In genomic region chr10:102409604-102410426, GRCh38 we compare ENCODE assay signal across 9 cellular contexts. TPM values are rescaled to one million over a fixed set of nuclear protein-coding genes. Genes with fewer than 3 reads are reported as not detected.
A peak's percentile ranks its signal among the peaks of the same experiment; 100 is the strongest.
DNase-seq lines count a peak whose midpoint lies in the region; ATAC-seq, FAIRE-seq and TF ChIP-seq lines count a peak whose summit lies in the region.
"Had no signal": no experiment of that assay in that cellular context is flagged by ENCODE, and none has a peak within 500 bp of the region (broad histone marks: within the 10 kb centered on the region; RNA-seq: fewer than 3 reads in every experiment).

No MANE protein-coding gene starts in this region.

- 19 to 29% methylated on average over 9 to 23 of the region's 24 CpGs for WGBS in testis, 2 donors

- peaks cover 35% of the 10 kb centered on the region for H3K4me1 Mint-ChIP-seq in activated CD4-positive, alpha-beta T cell treated with anti-CD3 and anti-CD28 coated beads for 36 hours

- peaks cover 14% of the 10 kb centered on the region for H3K27me3 Mint-ChIP-seq in activated CD4-positive, alpha-beta T cell treated with anti-CD3 and anti-CD28 coated beads for 36 hours

- TF ChIP-seq CTCF in testis (IDR thresholded peaks at IDR 0.05), result no peak

- no peaks in the 10 kb centered on the region for H3K36me3 Mint-ChIP-seq in activated CD4-positive, alpha-beta T cell treated with anti-CD3 and anti-CD28 coated beads for 36 hours (ENCODE audit: low read depth)

- no peak for TF ChIP-seq POLR2A in testis (IDR thresholded peaks at IDR 0.05)
- no peak for TF ChIP-seq POLR2A in H54 (IDR thresholded peaks at IDR 0.05; ENCODE audit: low read depth, low read length)

- peak overlapping the region; percentile 39 to 56 for H3K4me3 ChIP-seq in testis

- peak overlapping the region; percentile 71 for H3K4me3 Mint-ChIP-seq in activated CD4-positive, alpha-beta T cell treated with anti-CD3 and anti-CD28 coated beads for 36 hours

- POLR2A ChIA-PET in activated CD4-positive, alpha-beta T cell treated with anti-CD3 and anti-CD28 coated beads for 36 hours (lab: Charles Lee), result interaction anchor here (0.5 to 2.0 kb wide), 5 partner anchors 11 to 992 kb away, joined by 3 to 11 read pairs (median 4); partner anchors contain the start of genes FBXL15 and NFKB2

- intact Hi-C loops in activated CD4-positive, alpha-beta T cell treated with anti-CD3 and anti-CD28 coated beads for 36 hours (cut with DNase I, micrococcal nuclease), result loop anchor here (1.0 to 2.0 kb wide), 7 partner anchors 10 to 92 kb away; partner anchors contain the start of genes ACTR1A (in 1 of the 2), FBXL15 (in 1 of the 2) and NFKB2 (in 1 of the 2)
- intact Hi-C loops in testis (cut with DNase I; ENCODE audit: low total_unique reads), result no loop called here

- no peaks in the 10 kb centered on the region for H3K9me3 Mint-ChIP-seq in activated CD4-positive, alpha-beta T cell treated with anti-CD3 and anti-CD28 coated beads for 36 hours (ENCODE audit: low read depth)

- ATAC-seq in activated CD4-positive, alpha-beta T cell treated with anti-CD3 and anti-CD28 coated beads for 36 hours, result no peak
- no peak for ATAC-seq in HG02678 (IDR thresholded peaks at IDR 0.05; ENCODE audit: unreplicated experiment)

- H3K27ac Mint-ChIP-seq in activated CD4-positive, alpha-beta T cell treated with anti-CD3 and anti-CD28 coated beads for 36 hours, result peak overlapping the region; percentile 73

- H3K36me3 ChIP-seq in testis (ENCODE audit: low read depth, missing control alignments), result no peaks in the 10 kb centered on the region

- no peaks in the 10 kb centered on the region for H3K27me3 ChIP-seq in testis

- no peak for FAIRE-seq in H54 (lab: Jason Lieb, UNC)

- peak overlapping the region; percentile 47 to 56 for H3K27ac ChIP-seq in testis
- H3K27ac ChIP-seq: epithelial cell of prostate had no signal

- peak; percentile 35 for DNase-seq in activated CD4-positive, alpha-beta T cell treated with anti-CD3 and anti-CD28 coated beads for 36 hours
- no peak for DNase-seq in activated CD4-positive, alpha-beta T cell treated with anti-CD3 and anti-CD28 coated beads for 48 hours
- DNase-seq in astrocyte of the hippocampus (ENCODE audit: low read depth, low spot score) (peak; percentile 29), iPS-NIHi7 (ENCODE audit: extremely low spot score) (peak; percentile 41), testis (no peak), NCI-H1092 treated with DMSO at 0.1 percent for 48 hours (lab: John Stamatoyannopoulos, UW) (no peak), H54 (ENCODE audit: insufficient read length, low spot score) (no peak)

- CTCF ChIA-PET in activated CD4-positive, alpha-beta T cell treated with anti-CD3 and anti-CD28 coated beads for 36 hours (lab: Charles Lee), result interaction anchor here (0.9 to 3.1 kb wide), 9 partner anchors 11 to 240 kb away, joined by 4 to 31 read pairs (median 5); partner anchors contain the start of gene FBXL15

- H3K4me1 ChIP-seq in testis, result peaks cover 10% of the 10 kb centered on the region

- no peaks in the 10 kb centered on the region for H3K9me3 ChIP-seq in testis

RNA-seq across cellular contexts. Expression of gene PSD, which starts 8.8 kb away (rescaled TPM):
- total RNA-seq in activated CD4-positive, alpha-beta T cell treated with anti-CD3 and anti-CD28 coated beads for 36 hours, result 10 to 100 TPM in 1 of 2 experiments, 1 to 10 TPM in 1; 9.1 to 11.2 TPM
- 10 to 100 TPM; 22.0 to 22.7 TPM for total RNA-seq in testis
- polyA plus RNA-seq in testis (ENCODE audit: insufficient read depth, low read depth, low replicate concordance), result 17.7 TPM

RNA-seq across cellular contexts. Expression of gene FBXL15, which starts 10.8 kb away (rescaled TPM):
- 10 to 100 TPM in 1 of 2 experiments, 1 to 10 TPM in 1; 5.4 to 11.9 TPM for total RNA-seq in activated CD4-positive, alpha-beta T cell treated with anti-CD3 and anti-CD28 coated beads for 36 hours
- total RNA-seq in testis, result 10 to 100 TPM; 28.9 to 32.2 TPM
- 9.2 TPM for polyA plus RNA-seq in testis (ENCODE audit: insufficient read depth, low read depth, low replicate concordance)

RNA-seq across cellular contexts. Expression of gene NFKB2, which starts 14.3 kb away (rescaled TPM):
- 100 to 1,000 TPM; 228 to 238 TPM for total RNA-seq in activated CD4-positive, alpha-beta T cell treated with anti-CD3 and anti-CD28 coated beads for 36 hours
- 10 to 100 TPM; 25.2 to 42.7 TPM for total RNA-seq in testis
- 18.4 TPM for polyA plus RNA-seq in testis (ENCODE audit: insufficient read depth, low read depth, low replicate concordance)

RNA-seq across cellular contexts. Expression of gene CUEDC2, which starts 22.6 kb away (rescaled TPM):
- 10 to 100 TPM; 60.8 to 72.7 TPM for total RNA-seq in activated CD4-positive, alpha-beta T cell treated with anti-CD3 and anti-CD28 coated beads for 36 hours
- 10 to 100 TPM; 49.0 to 70.5 TPM for total RNA-seq in testis
- polyA plus RNA-seq in testis (ENCODE audit: insufficient read depth, low read depth, low replicate concordance), result 76.0 TPM

RNA-seq across cellular contexts. Expression of gene C10orf95, which starts 41.5 kb away (rescaled TPM):
- under 1 TPM; 0.27 to 0.32 TPM for total RNA-seq in activated CD4-positive, alpha-beta T cell treated with anti-CD3 and anti-CD28 coated beads for 36 hours
- total RNA-seq in testis, result 1 to 10 TPM in 1 of 2 donors, under 1 TPM in 1; 0.55 to 1.3 TPM
- polyA plus RNA-seq in testis (ENCODE audit: insufficient read depth, low read depth, low replicate concordance), result 0.29 TPM

Comparison
In these comparisons a context has a peak if more than half of its experiments do, and no peak if none do; other contexts are left out.
1. DNase-seq: peak in activated CD4-positive, alpha-beta T cell treated with anti-CD3 and anti-CD28 coated beads for 36 hours (single experiment), astrocyte of the hippocampus (single experiment) and iPS-NIHi7 (single experiment); none in activated CD4-positive, alpha-beta T cell treated with anti-CD3 and anti-CD28 coated beads for 48 hours (single experiment), testis (single experiment), NCI-H1092 treated with DMSO at 0.1 percent for 48 hours (single experiment) and H54 (single experiment).
2. RNA of gene NFKB2, which starts 14.3 kb away (total RNA-seq): 228 to 238 TPM in activated CD4-positive, alpha-beta T cell treated with anti-CD3 and anti-CD28 coated beads for 36 hours; 25.2 to 42.7 TPM in testis; every median in the first group is over 4 times any median in the second.